Comparison of ENCODE assay signal across 11 cellular contexts in the genomic region with DNA sequence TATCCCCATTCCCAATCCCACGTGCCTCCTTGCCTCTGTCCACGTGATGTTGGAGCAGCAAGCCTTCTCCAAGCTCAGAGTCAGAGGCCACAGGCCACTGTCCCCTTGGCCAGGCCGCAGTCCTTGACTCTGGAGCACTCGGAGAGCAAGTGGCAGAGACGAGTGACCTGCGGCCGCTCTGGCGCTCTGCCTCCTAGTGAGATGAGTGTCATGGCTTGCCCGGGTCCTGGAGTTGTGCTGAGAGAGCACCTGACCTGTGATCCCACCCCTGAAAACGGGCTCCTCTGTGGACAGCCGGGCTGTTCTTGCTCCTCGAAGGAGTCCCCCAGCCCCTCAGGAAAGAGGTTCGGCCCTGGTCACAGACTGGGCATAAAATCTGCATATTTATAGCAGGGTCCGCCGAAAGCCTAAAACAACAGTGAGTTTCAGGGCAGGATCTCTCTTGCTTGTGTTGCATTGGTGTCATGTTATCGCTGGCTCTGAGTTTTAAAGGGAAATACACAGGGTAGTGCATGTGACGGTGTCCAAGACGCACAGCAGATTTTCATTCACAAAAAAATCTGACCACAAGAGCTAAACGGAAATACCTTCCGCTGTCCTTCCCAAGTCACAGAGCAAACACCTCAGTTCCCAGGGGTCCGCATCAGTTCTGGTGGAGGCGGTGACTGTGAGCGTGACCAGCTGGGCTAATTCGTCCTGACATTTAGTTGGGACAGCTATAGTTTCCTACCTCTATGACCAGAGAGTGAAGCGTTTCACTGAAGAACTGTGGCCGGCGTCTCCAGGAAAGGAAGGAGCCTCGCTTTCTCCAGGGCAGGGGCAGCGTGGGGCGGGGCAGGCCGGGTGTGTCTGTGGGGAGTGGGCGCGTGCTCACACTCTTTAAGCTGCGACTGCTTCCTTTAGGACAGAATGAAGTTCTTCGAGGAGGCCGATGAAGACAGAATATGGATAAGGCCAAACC. TPM values are rescaled to one million over a fixed set of nuclear protein-coding genes. Genes with fewer than 3 reads are reported as not detected.
DNase-seq lines count a peak whose midpoint lies in the region; ATAC-seq and TF ChIP-seq lines count a peak whose summit lies in the region.
"Had no signal": no experiment of that assay in that cellular context is flagged by ENCODE, and none has a peak within 500 bp of the region (broad histone marks: within the 10 kb centered on the region; RNA-seq: fewer than 3 reads in every experiment).

No MANE protein-coding gene starts in this region.

- no peaks in the 10 kb centered on the region for H3K9me3 Mint-ChIP-seq in activated CD4-positive, alpha-beta memory T cell treated with anti-CD3 and anti-CD28 coated beads for 36 hours
- H3K9me3 Mint-ChIP-seq in activated CD4-positive, alpha-beta memory T cell treated with anti-CD3 and anti-CD28 coated beads, Interleukin-2, amount 10 ng/mL, durations not matched to agents 7 days and 5 days, result no peaks in the 10 kb centered on the region
- peaks cover 2% of the 10 kb centered on the region; the same call in 2 of the 3 replicates for H3K9me3 Mint-ChIP-seq in GM23338

- H3K4me3 ChIP-seq in hepatocyte (no peak overlapping the region), GM23338 (no peak overlapping the region)

- H3K27me3 ChIP-seq in hepatocyte (no peaks in the 10 kb centered on the region), GM23338 (ENCODE audit: insufficient read depth) (0 out of 2 replicates have a peak, but pooled peaks cover 4% of the 10 kb centered on the region)
- H3K27me3 ChIP-seq: neutrophil had no signal

- 0 out of 2 replicates have a peak, but pooled peaks cover 2% of the 10 kb centered on the region for H3F3A ChIP-seq in GM23338 (replicated peaks; ENCODE audit: low read depth)

- POLR2A ChIA-PET in activated CD4-positive, alpha-beta memory T cell treated with anti-CD3 and anti-CD28 coated beads for 36 hours (lab: Charles Lee), result interaction anchor here (0.8 kb wide), 1 partner anchor 13 kb away, joined by 3 read pairs; no protein-coding TSS in a partner anchor
- POLR2A ChIA-PET in activated CD4-positive, alpha-beta memory T cell treated with anti-CD3 and anti-CD28 coated beads, Interleukin-2, amount 10 ng/mL, durations not matched to agents 7 days and 5 days (lab: Charles Lee), result interaction anchor here (1.2 to 3.9 kb wide), 2 partner anchors 18 to 78 kb away, joined by 3 to 21 read pairs; no protein-coding TSS in a partner anchor

- H3K27ac Mint-ChIP-seq in activated CD4-positive, alpha-beta memory T cell treated with anti-CD3 and anti-CD28 coated beads for 36 hours, result peak overlapping the region; percentile 28
- H3K27ac Mint-ChIP-seq in activated CD4-positive, alpha-beta memory T cell treated with anti-CD3 and anti-CD28 coated beads, Interleukin-2, amount 10 ng/mL, durations not matched to agents 7 days and 5 days, result no peak overlapping the region
- H3K27ac Mint-ChIP-seq in GM23338, result no peak overlapping the region

- H4K20me1 ChIP-seq in hepatocyte (ENCODE audit: insufficient read depth, poor library complexity, severe bottlenecking) (no peaks in the 10 kb centered on the region), GM23338 (replicated peaks; ENCODE audit: insufficient read depth) (no peaks in the 10 kb centered on the region)

- H3K4me1 Mint-ChIP-seq in activated CD4-positive, alpha-beta memory T cell treated with anti-CD3 and anti-CD28 coated beads for 36 hours (ENCODE audit: low read depth), result peaks cover 29% of the 10 kb centered on the region
- peaks cover 45% of the 10 kb centered on the region for H3K4me1 Mint-ChIP-seq in activated CD4-positive, alpha-beta memory T cell treated with anti-CD3 and anti-CD28 coated beads, Interleukin-2, amount 10 ng/mL, durations not matched to agents 7 days and 5 days
- peaks cover 27% of the 10 kb centered on the region for H3K4me1 Mint-ChIP-seq in GM23338

- H3K4me1 ChIP-seq in hepatocyte (ENCODE audit: insufficient read depth) (peaks cover 39% of the 10 kb centered on the region), GM23338 (ENCODE audit: insufficient read depth) (peaks cover 28% of the 10 kb centered on the region)

- H3K9me2 ChIP-seq in hepatocyte (replicated peaks; ENCODE audit: insufficient read depth), result no peaks in the 10 kb centered on the region
- H3K9me2 ChIP-seq in GM23338 (ENCODE audit: insufficient read depth), result no peaks in the 10 kb centered on the region

- no peak for TF ChIP-seq CTCF in hepatocyte (IDR thresholded peaks at IDR 0.05; ENCODE audit: poor library complexity)
- TF ChIP-seq CTCF in GM23338 (conservative IDR thresholded peaks at IDR 0.05; ENCODE audit: low read depth in 2 of 2), result no peak

- H3K4me2 ChIP-seq in hepatocyte, result no peak overlapping the region
- H3K4me2 ChIP-seq in GM23338, result no peak overlapping the region

- peaks cover 1% of the 10 kb centered on the region for H3K36me3 Mint-ChIP-seq in activated CD4-positive, alpha-beta memory T cell treated with anti-CD3 and anti-CD28 coated beads for 36 hours
- no peaks in the 10 kb centered on the region for H3K36me3 Mint-ChIP-seq in activated CD4-positive, alpha-beta memory T cell treated with anti-CD3 and anti-CD28 coated beads, Interleukin-2, amount 10 ng/mL, durations not matched to agents 7 days and 5 days (ENCODE audit: low read depth)
- no peaks in the 10 kb centered on the region for H3K36me3 Mint-ChIP-seq in GM23338 (ENCODE audit: low read depth)

- H3K27ac ChIP-seq in hepatocyte (no peak overlapping the region), GM23338 (ENCODE audit: low read depth) (no peak overlapping the region)

- DNase-seq in activated CD4-positive, alpha-beta memory T cell treated with anti-CD3 and anti-CD28 coated beads for 36 hours, result no peak
- no peak for DNase-seq in activated CD4-positive, alpha-beta memory T cell treated with anti-CD3 and anti-CD28 coated beads, Interleukin-2, amount 10 ng/mL, durations not matched to agents 7 days and 5 days
- DNase-seq in hepatocyte (ENCODE audit: low spot score) (peak; percentile 5), retina (peak; percentile 46), GM23338 (ENCODE audit: low spot score) (no peak), mucosa of gallbladder (ENCODE audit: low spot score) (no peak)
- DNase-seq: caudate nucleus, T-helper 1 cell had no signal

- 85% methylated on average over 36 of the region's 36 CpGs for WGBS in hepatocyte (ENCODE audit: low lambda C conversion rate, missing lambda C conversion rate)

- no peaks in the 10 kb centered on the region for H3K36me3 ChIP-seq in hepatocyte (replicated peaks; ENCODE audit: insufficient read depth, low read depth)
- no peaks in the 10 kb centered on the region for H3K36me3 ChIP-seq in GM23338 (ENCODE audit: insufficient read depth)

- ATAC-seq in GM21717 (IDR thresholded peaks at IDR 0.05; ENCODE audit: unreplicated experiment) (no peak), GM23338 (no peak)

- H3K79me2 ChIP-seq in hepatocyte (no peaks in the 10 kb centered on the region), GM23338 (replicated peaks; ENCODE audit: insufficient read depth) (no peaks in the 10 kb centered on the region)

- CTCF ChIA-PET in activated CD4-positive, alpha-beta memory T cell treated with anti-CD3 and anti-CD28 coated beads for 36 hours (lab: Charles Lee), result interaction anchor here (0.7 kb wide), 1 partner anchor 185 kb away, joined by 3 read pairs; no protein-coding TSS in a partner anchor
- CTCF ChIA-PET in activated CD4-positive, alpha-beta memory T cell treated with anti-CD3 and anti-CD28 coated beads, Interleukin-2, amount 10 ng/mL, durations not matched to agents 7 days and 5 days (lab: Charles Lee), result interaction anchor here (0.9 to 1.2 kb wide), 2 partner anchors 10 to 78 kb away, joined by 3 to 4 read pairs; no protein-coding TSS in a partner anchor

- H2AFZ ChIP-seq in hepatocyte (no peak overlapping the region), GM23338 (no peak overlapping the region)

- no peaks in the 10 kb centered on the region for H3K27me3 Mint-ChIP-seq in activated CD4-positive, alpha-beta memory T cell treated with anti-CD3 and anti-CD28 coated beads for 36 hours
- no peaks in the 10 kb centered on the region for H3K27me3 Mint-ChIP-seq in activated CD4-positive, alpha-beta memory T cell treated with anti-CD3 and anti-CD28 coated beads, Interleukin-2, amount 10 ng/mL, durations not matched to agents 7 days and 5 days
- H3K27me3 Mint-ChIP-seq in GM23338 (ENCODE audit: insufficient read depth, low read depth, poor library complexity), result peaks cover 40% of the 10 kb centered on the region

- no peak overlapping the region for H3K4me3 Mint-ChIP-seq in activated CD4-positive, alpha-beta memory T cell treated with anti-CD3 and anti-CD28 coated beads for 36 hours
- no peak overlapping the region for H3K4me3 Mint-ChIP-seq in activated CD4-positive, alpha-beta memory T cell treated with anti-CD3 and anti-CD28 coated beads, Interleukin-2, amount 10 ng/mL, durations not matched to agents 7 days and 5 days
- H3K4me3 Mint-ChIP-seq in GM23338, result no peak overlapping the region; the same call in 2 of the 3 replicates

- H3K9me3 ChIP-seq in hepatocyte (ENCODE audit: low read depth), result no peaks in the 10 kb centered on the region
- H3K9me3 ChIP-seq: neutrophil had no signal

- intact Hi-C loops in activated CD4-positive, alpha-beta memory T cell treated with anti-CD3 and anti-CD28 coated beads for 36 hours (cut with micrococcal nuclease), result no loop called here

RNA-seq across cellular contexts. Expression of a gene that starts 10.3 kb away (rescaled TPM):
- total RNA-seq in activated CD4-positive, alpha-beta memory T cell treated with anti-CD3 and anti-CD28 coated beads for 36 hours, result 100 to 1,000 TPM; 209 to 212 TPM
- 100 to 1,000 TPM; 181 to 191 TPM for total RNA-seq in activated CD4-positive, alpha-beta memory T cell treated with anti-CD3 and anti-CD28 coated beads, Interleukin-2, amount 10 ng/mL, durations not matched to agents 7 days and 5 days
- 420 TPM for polyA plus RNA-seq in PFSK-1 (2012; ENCODE audit: insufficient read length, low read depth)
- total RNA-seq in hepatocyte (67.2 and 118 TPM in 2 replicates), mucosa of gallbladder (181 TPM)
- polyA plus RNA-seq in hepatocyte (71.5 and 77.6 TPM in 2 replicates), GM23338 (2016; fragmentation: Nextera tagmentation; extraction: Ambion mirVana) (110 and 120 TPM in 2 replicates)
- 692 and 849 TPM in 2 replicates for total RNA-seq in GM23338 (2014; rRNA removed; shearing (Covaris generic))

RNA-seq across cellular contexts. Expression of a gene that starts 42.7 kb away (rescaled TPM):
- 100 to 1,000 TPM; 118 to 131 TPM for total RNA-seq in activated CD4-positive, alpha-beta memory T cell treated with anti-CD3 and anti-CD28 coated beads for 36 hours
- 10 to 100 TPM; 98.8 to 99.3 TPM for total RNA-seq in activated CD4-positive, alpha-beta memory T cell treated with anti-CD3 and anti-CD28 coated beads, Interleukin-2, amount 10 ng/mL, durations not matched to agents 7 days and 5 days
- 273 TPM for polyA plus RNA-seq in PFSK-1 (2012; ENCODE audit: insufficient read length, low read depth)
- total RNA-seq in hepatocyte, result 71.5 and 71.9 TPM in 2 replicates
- polyA plus RNA-seq in hepatocyte, result 160 and 202 TPM in 2 replicates
- total RNA-seq in GM23338 (2014; rRNA removed; shearing (Covaris generic)), result 110 and 122 TPM in 2 replicates
- 66.0 and 105 TPM in 2 replicates for polyA plus RNA-seq in GM23338 (2016; fragmentation: Nextera tagmentation; extraction: Ambion mirVana)
- 92.4 TPM for total RNA-seq in mucosa of gallbladder

RNA-seq across cellular contexts. Expression of a gene that starts 56.6 kb away (rescaled TPM):
- 10 to 100 TPM; 86.8 to 89.1 TPM for total RNA-seq in activated CD4-positive, alpha-beta memory T cell treated with anti-CD3 and anti-CD28 coated beads for 36 hours
- total RNA-seq in activated CD4-positive, alpha-beta memory T cell treated with anti-CD3 and anti-CD28 coated beads, Interleukin-2, amount 10 ng/mL, durations not matched to agents 7 days and 5 days, result 10 to 100 TPM; 69.0 to 75.6 TPM
- polyA plus RNA-seq in PFSK-1 (2012; ENCODE audit: insufficient read length, low read depth), result 422 TPM
- total RNA-seq in hepatocyte (101 and 124 TPM in 2 replicates), mucosa of gallbladder (107 TPM)
- polyA plus RNA-seq in hepatocyte (160 and 167 TPM in 2 replicates), GM23338 (2016; fragmentation: Nextera tagmentation; extraction: Ambion mirVana) (136 and 148 TPM in 2 replicates)
- total RNA-seq in GM23338 (2014; rRNA removed; shearing (Covaris generic)), result 228 and 242 TPM in 2 replicates

RNA-seq across cellular contexts. Expression of a gene that starts 56.7 kb away (rescaled TPM):
- 10 to 100 TPM; 16.5 to 17.5 TPM for total RNA-seq in activated CD4-positive, alpha-beta memory T cell treated with anti-CD3 and anti-CD28 coated beads for 36 hours
- 10 to 100 TPM; 26.3 to 28.4 TPM for total RNA-seq in activated CD4-positive, alpha-beta memory T cell treated with anti-CD3 and anti-CD28 coated beads, Interleukin-2, amount 10 ng/mL, durations not matched to agents 7 days and 5 days
- polyA plus RNA-seq in PFSK-1 (2012; ENCODE audit: insufficient read length, low read depth), result 114 TPM
- 39.6 and 43.2 TPM in 2 replicates for total RNA-seq in hepatocyte
- polyA plus RNA-seq in hepatocyte, result 109 and 118 TPM in 2 replicates
- 36.9 and 44.7 TPM in 2 replicates for total RNA-seq in GM23338 (2014; rRNA removed; shearing (Covaris generic))
- 18.0 and 18.9 TPM in 2 replicates for polyA plus RNA-seq in GM23338 (2016; fragmentation: Nextera tagmentation; extraction: Ambion mirVana)
- 51.6 TPM for total RNA-seq in mucosa of gallbladder

Comparison
In these comparisons a context has a peak if more than half of its experiments do, and no peak if none do; other contexts are left out.
1. DNase-seq: peak in hepatocyte (single experiment) and retina (single experiment); none in activated CD4-positive, alpha-beta memory T cell treated with anti-CD3 and anti-CD28 coated beads for 36 hours (single experiment), activated CD4-positive, alpha-beta memory T cell treated with anti-CD3 and anti-CD28 coated beads, Interleukin-2, amount 10 ng/mL, durations not matched to agents 7 days and 5 days (single experiment), GM23338 (single experiment) and mucosa of gallbladder (single experiment).